ENCODE assay signal across 39 cellular contexts in genomic region chr6:163996491-163996890, GRCh38.
"Had no signal": no experiment of that assay in that cellular context is flagged by ENCODE, and none has a peak within 500 bp of the region (broad histone marks: within the 10 kb centered on the region; RNA-seq: fewer than 3 reads in every experiment).

No MANE protein-coding gene starts in this region.

- H3K4me1 Mint-ChIP-seq: activated naive CD4-positive, alpha-beta T cell treated with anti-CD3 and anti-CD28 coated beads, Interleukin-2, amount 10 ng/mL, durations not matched to agents 7 days and 5 days; activated naive CD4-positive, alpha-beta T cell treated with anti-CD3 and anti-CD28 coated beads, Interleukin-2, amount 50 U/mL, for 24 hours; activated naive CD8-positive, alpha-beta T cell treated with anti-CD3 and anti-CD28 coated beads for 36 hours; activated naive CD8-positive, alpha-beta T cell treated with anti-CD3 and anti-CD28 coated beads, Interleukin-2, amount 10 ng/mL, durations not matched to agents 7 days and 5 days; activated naive CD8-positive, alpha-beta T cell treated with anti-CD3 and anti-CD28 coated beads, Interleukin-2, amount 50 U/mL, for 24 hours; activated T-helper 17 cell treated with anti-CD3 and anti-CD28 coated beads, Interleukin-2, amount 50 U/mL, for 72 hours; central memory CD8-positive, alpha-beta T cell had no signal

- H3K27ac Mint-ChIP-seq: activated naive CD4-positive, alpha-beta T cell treated with anti-CD3 and anti-CD28 coated beads for 36 hours; activated naive CD4-positive, alpha-beta T cell treated with anti-CD3 and anti-CD28 coated beads, Interleukin-2, amount 10 ng/mL, durations not matched to agents 7 days and 5 days; activated naive CD4-positive, alpha-beta T cell treated with anti-CD3 and anti-CD28 coated beads, Interleukin-2, amount 50 U/mL, for 24 hours; activated naive CD4-positive, alpha-beta T cell treated with anti-CD3 and anti-CD28 coated beads, Interleukin-2, amount 50 U/mL, for 72 hours; activated naive CD8-positive, alpha-beta T cell; activated naive CD8-positive, alpha-beta T cell treated with anti-CD3 and anti-CD28 coated beads for 36 hours; activated naive CD8-positive, alpha-beta T cell treated with anti-CD3 and anti-CD28 coated beads, Interleukin-2, amount 10 ng/mL, durations not matched to agents 7 days and 5 days; activated naive CD8-positive, alpha-beta T cell treated with anti-CD3 and anti-CD28 coated beads, Interleukin-2, amount 50 U/mL, for 24 hours; activated T-cell treated with anti-CD3 and anti-CD28 coated beads, Interleukin-2, amount 50 U/mL, for 24 hours; activated T-cell treated with anti-CD3 and anti-CD28 coated beads, Interleukin-2, amount 50 U/mL, for 72 hours; activated T-helper 1 cell treated with anti-CD3 and anti-CD28 coated beads, Interleukin-12 subunit alpha, Interleukin-12 subunit beta, Interleukin-2, Interleukin-4 antibody, amounts not matched to agents 30 ng/mL and 10 ng/mL and 1 ng/mL, durations not matched to agents 14 hours and 24 hours and 36 hours; activated T-helper 17 cell treated with anti-CD3 and anti-CD28 coated beads, Interleukin-2, amount 50 U/mL, for 72 hours; activated T-helper 2 cell treated with anti-CD3 and anti-CD28 coated beads, Interferon-gamma antibody, Interleukin-2, Interleukin-4, amounts not matched to agents 10 μg/mL and 5 μg/mL and 100 μg/mL, durations not matched to agents 14 hours and 24 hours and 36 hours had no signal

- H3K4me1 ChIP-seq: adrenal gland, ascending aorta, body of pancreas, breast epithelium had no signal

- ATAC-seq: activated naive CD4-positive, alpha-beta T cell treated with anti-CD3 and anti-CD28 coated beads, Interleukin-2, amount 50 U/mL, for 72 hours; activated naive CD8-positive, alpha-beta T cell treated with anti-CD3 and anti-CD28 coated beads, Interleukin-2, amount 50 U/mL, for 24 hours; activated T-cell treated with anti-CD3 and anti-CD28 coated beads, Interleukin-2, amount 50 U/mL, for 4 hours; activated T-cell treated with anti-CD3 and anti-CD28 coated beads, Interleukin-2, amount 50 U/mL, for 72 hours; activated T-helper 17 cell treated with anti-CD3 and anti-CD28 coated beads, Interleukin-2, amount 50 U/mL, for 72 hours; body of pancreas had no signal

- H3K9me3 Mint-ChIP-seq: activated naive CD4-positive, alpha-beta T cell treated with anti-CD3 and anti-CD28 coated beads for 36 hours; activated naive CD4-positive, alpha-beta T cell treated with anti-CD3 and anti-CD28 coated beads, Interleukin-2, amount 10 ng/mL, durations not matched to agents 7 days and 5 days; activated naive CD4-positive, alpha-beta T cell treated with anti-CD3 and anti-CD28 coated beads, Interleukin-2, amount 50 U/mL, for 24 hours; activated naive CD8-positive, alpha-beta T cell treated with anti-CD3 and anti-CD28 coated beads, Interleukin-2, amount 10 ng/mL, durations not matched to agents 7 days and 5 days; activated T-cell treated with anti-CD3 and anti-CD28 coated beads, Interleukin-2, amount 50 U/mL, for 24 hours; activated T-cell treated with anti-CD3 and anti-CD28 coated beads, Interleukin-2, amount 50 U/mL, for 4 hours; activated T-cell treated with anti-CD3 and anti-CD28 coated beads, Interleukin-2, amount 50 U/mL, for 72 hours; activated T-helper 1 cell treated with anti-CD3 and anti-CD28 coated beads, Interleukin-12 subunit alpha, Interleukin-12 subunit beta, Interleukin-2, Interleukin-4 antibody, amounts not matched to agents 30 ng/mL and 10 ng/mL and 1 ng/mL, durations not matched to agents 14 hours and 24 hours and 36 hours; activated T-helper 17 cell treated with anti-CD3 and anti-CD28 coated beads, Interleukin-2, amount 50 U/mL, for 72 hours; activated T-helper 2 cell treated with anti-CD3 and anti-CD28 coated beads, Interferon-gamma antibody, Interleukin-2, Interleukin-4, amounts not matched to agents 10 μg/mL and 5 μg/mL and 100 μg/mL, durations not matched to agents 14 hours and 24 hours and 36 hours; central memory CD8-positive, alpha-beta T cell had no signal

- H3K36me3 ChIP-seq: adrenal gland, ascending aorta, brain microvascular endothelial cell, breast epithelium, cardiac muscle cell had no signal

- H3K9me3 ChIP-seq: adrenal gland, ascending aorta, body of pancreas, breast epithelium had no signal

- DNase-seq: activated effector memory CD4-positive, alpha-beta T cell treated with anti-CD3 and anti-CD28 coated beads, Interleukin-2, amount 50 U/mL, for 16 hours; activated effector memory CD4-positive, alpha-beta T cell treated with Interleukin-2 at 50 U/mL for 16 hours; activated gamma-delta T cell; activated gamma-delta T cell treated with Interleukin-2 at 50 U/mL for 16 hours; activated naive CD4-positive, alpha-beta T cell; activated naive CD4-positive, alpha-beta T cell treated with anti-CD3 and anti-CD28 coated beads for 36 hours; activated naive CD4-positive, alpha-beta T cell treated with anti-CD3 and anti-CD28 coated beads, Interleukin-2, amount 10 ng/mL, durations not matched to agents 7 days and 5 days; activated naive CD4-positive, alpha-beta T cell treated with anti-CD3 and anti-CD28 coated beads, Interleukin-2, amount 50 U/mL, for 16 hours; activated naive CD4-positive, alpha-beta T cell treated with Interleukin-2 at 50 U/mL for 16 hours; activated naive CD8-positive, alpha-beta T cell treated with anti-CD3 and anti-CD28 coated beads for 36 hours; activated naive CD8-positive, alpha-beta T cell treated with anti-CD3 and anti-CD28 coated beads, Interleukin-2, amount 10 ng/mL, durations not matched to agents 7 days and 5 days; activated naive CD8-positive, alpha-beta T cell treated with anti-CD3 and anti-CD28 coated beads, Interleukin-2, amount 50 U/mL, for 24 hours; activated T-cell treated with anti-CD3 and anti-CD28 coated beads for 4 hours; activated T-cell treated with anti-CD3 and anti-CD28 coated beads, Interleukin-2, amount 50 U/mL, for 1 hour; activated T-cell treated with anti-CD3 and anti-CD28 coated beads, Interleukin-2, amount 50 U/mL, for 24 hours; activated T-cell treated with anti-CD3 and anti-CD28 coated beads, Interleukin-2, amount 50 U/mL, for 4 hours; activated T-cell treated with anti-CD3 and anti-CD28 coated beads, Interleukin-2, amount 50 U/mL, for 48 hours; activated T-cell treated with anti-CD3 and anti-CD28 coated beads, Interleukin-2, amount 50 U/mL, for 72 hours; adrenal gland; amniotic stem cell; amygdala; anterior cingulate cortex; aorta; body of pancreas; brain microvascular endothelial cell; caudate nucleus; central memory CD4-positive, alpha-beta T cell; cerebellar nuclear complex had no signal

- H3K4me3 ChIP-seq: adrenal gland, ascending aorta, body of pancreas, breast epithelium, cardiac muscle cell had no signal

- H3K27ac ChIP-seq: adrenal gland, ascending aorta, body of pancreas, brain microvascular endothelial cell, breast epithelium, cardiac muscle cell had no signal

- H3K27me3 ChIP-seq: adrenal gland, ascending aorta, body of pancreas, brain microvascular endothelial cell, breast epithelium, cardiac muscle cell had no signal

- H3K4me3 Mint-ChIP-seq: activated naive CD4-positive, alpha-beta T cell treated with anti-CD3 and anti-CD28 coated beads for 36 hours; activated naive CD4-positive, alpha-beta T cell treated with anti-CD3 and anti-CD28 coated beads, Interleukin-2, amount 10 ng/mL, durations not matched to agents 7 days and 5 days; activated naive CD4-positive, alpha-beta T cell treated with anti-CD3 and anti-CD28 coated beads, Interleukin-2, amount 50 U/mL, for 24 hours; activated naive CD8-positive, alpha-beta T cell; activated naive CD8-positive, alpha-beta T cell treated with anti-CD3 and anti-CD28 coated beads for 36 hours; activated naive CD8-positive, alpha-beta T cell treated with anti-CD3 and anti-CD28 coated beads, Interleukin-2, amount 10 ng/mL, durations not matched to agents 7 days and 5 days; activated naive CD8-positive, alpha-beta T cell treated with anti-CD3 and anti-CD28 coated beads, Interleukin-2, amount 50 U/mL, for 24 hours; activated T-cell treated with anti-CD3 and anti-CD28 coated beads, Interleukin-2, amount 50 U/mL, for 24 hours; activated T-cell treated with anti-CD3 and anti-CD28 coated beads, Interleukin-2, amount 50 U/mL, for 4 hours; activated T-cell treated with anti-CD3 and anti-CD28 coated beads, Interleukin-2, amount 50 U/mL, for 72 hours; activated T-helper 1 cell treated with anti-CD3 and anti-CD28 coated beads, Interleukin-12 subunit alpha, Interleukin-12 subunit beta, Interleukin-2, Interleukin-4 antibody, amounts not matched to agents 30 ng/mL and 10 ng/mL and 1 ng/mL, durations not matched to agents 14 hours and 24 hours and 36 hours; activated T-helper 17 cell treated with anti-CD3 and anti-CD28 coated beads, Interleukin-2, amount 50 U/mL, for 72 hours; brain; central memory CD8-positive, alpha-beta T cell had no signal

- H3K27me3 Mint-ChIP-seq: activated naive CD4-positive, alpha-beta T cell treated with anti-CD3 and anti-CD28 coated beads, Interleukin-2, amount 10 ng/mL, durations not matched to agents 7 days and 5 days; activated naive CD8-positive, alpha-beta T cell; activated naive CD8-positive, alpha-beta T cell treated with anti-CD3 and anti-CD28 coated beads, Interleukin-2, amount 10 ng/mL, durations not matched to agents 7 days and 5 days; brain had no signal

- H3K36me3 Mint-ChIP-seq: activated naive CD4-positive, alpha-beta T cell treated with anti-CD3 and anti-CD28 coated beads, Interleukin-2, amount 10 ng/mL, durations not matched to agents 7 days and 5 days; activated naive CD4-positive, alpha-beta T cell treated with anti-CD3 and anti-CD28 coated beads, Interleukin-2, amount 50 U/mL, for 24 hours; activated naive CD4-positive, alpha-beta T cell treated with anti-CD3 and anti-CD28 coated beads, Interleukin-2, amount 50 U/mL, for 72 hours; activated naive CD8-positive, alpha-beta T cell; activated naive CD8-positive, alpha-beta T cell treated with anti-CD3 and anti-CD28 coated beads for 36 hours; activated naive CD8-positive, alpha-beta T cell treated with anti-CD3 and anti-CD28 coated beads, Interleukin-2, amount 10 ng/mL, durations not matched to agents 7 days and 5 days; brain had no signal
